Comparison of ENCODE assay signal across 1 cellular context in the genomic region with DNA sequence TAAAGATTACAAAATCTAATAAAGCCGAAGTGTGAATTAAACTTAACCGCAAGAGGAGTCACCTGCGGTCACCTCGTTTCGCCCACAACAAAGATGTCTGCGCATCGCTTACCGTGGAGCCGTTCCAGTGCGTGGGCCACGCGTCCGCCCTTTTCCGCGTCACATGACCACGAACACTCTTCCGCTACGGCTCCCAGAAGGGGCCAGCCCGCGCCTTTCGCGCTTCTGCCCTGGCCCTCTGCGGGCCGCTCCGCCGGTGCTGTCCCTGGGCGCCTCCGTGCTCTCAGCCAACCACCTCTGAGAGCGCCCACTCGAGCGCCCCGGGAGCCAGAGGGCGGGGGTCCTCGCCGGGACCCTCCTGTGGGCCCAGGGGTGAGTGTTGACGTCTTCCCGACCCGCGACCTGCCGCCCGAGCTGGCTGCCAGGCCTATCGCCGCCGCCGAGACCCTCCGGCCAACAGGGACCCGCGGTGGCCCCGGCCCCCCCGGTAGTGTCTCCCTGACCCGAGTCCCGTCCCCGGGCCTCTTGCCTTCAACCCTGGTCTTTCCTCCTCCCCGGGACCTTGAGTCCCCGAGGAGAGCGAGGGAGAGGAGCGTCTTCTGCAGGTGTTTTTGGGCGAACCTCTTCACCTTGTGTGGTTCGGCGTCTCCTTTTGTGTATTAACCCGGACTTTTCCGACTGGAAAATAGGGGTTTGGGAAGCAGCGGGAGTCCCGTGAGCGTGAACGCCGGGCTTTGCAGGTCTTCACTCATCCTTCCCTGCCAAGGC.
TF ChIP-seq lines count a peak whose summit lies in the region.

A gene with protein sequence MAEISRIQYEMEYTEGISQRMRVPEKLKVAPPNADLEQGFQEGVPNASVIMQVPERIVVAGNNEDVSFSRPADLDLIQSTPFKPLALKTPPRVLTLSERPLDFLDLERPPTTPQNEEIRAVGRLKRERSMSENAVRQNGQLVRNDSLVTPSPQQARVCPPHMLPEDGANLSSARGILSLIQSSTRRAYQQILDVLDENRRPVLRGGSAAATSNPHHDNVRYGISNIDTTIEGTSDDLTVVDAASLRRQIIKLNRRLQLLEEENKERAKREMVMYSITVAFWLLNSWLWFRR (plus strand): TSS at position 196 of the 768 bp plus-strand sequence. CDS start 5,415 bp downstream, outside the sequence.

TF ChIP-seq in HepG2, 621 proteins besides CTCF, POLR2A, EP300 and RAD21 (continued from another document and continues in another):
- TF ChIP-seq, protein P1, sequence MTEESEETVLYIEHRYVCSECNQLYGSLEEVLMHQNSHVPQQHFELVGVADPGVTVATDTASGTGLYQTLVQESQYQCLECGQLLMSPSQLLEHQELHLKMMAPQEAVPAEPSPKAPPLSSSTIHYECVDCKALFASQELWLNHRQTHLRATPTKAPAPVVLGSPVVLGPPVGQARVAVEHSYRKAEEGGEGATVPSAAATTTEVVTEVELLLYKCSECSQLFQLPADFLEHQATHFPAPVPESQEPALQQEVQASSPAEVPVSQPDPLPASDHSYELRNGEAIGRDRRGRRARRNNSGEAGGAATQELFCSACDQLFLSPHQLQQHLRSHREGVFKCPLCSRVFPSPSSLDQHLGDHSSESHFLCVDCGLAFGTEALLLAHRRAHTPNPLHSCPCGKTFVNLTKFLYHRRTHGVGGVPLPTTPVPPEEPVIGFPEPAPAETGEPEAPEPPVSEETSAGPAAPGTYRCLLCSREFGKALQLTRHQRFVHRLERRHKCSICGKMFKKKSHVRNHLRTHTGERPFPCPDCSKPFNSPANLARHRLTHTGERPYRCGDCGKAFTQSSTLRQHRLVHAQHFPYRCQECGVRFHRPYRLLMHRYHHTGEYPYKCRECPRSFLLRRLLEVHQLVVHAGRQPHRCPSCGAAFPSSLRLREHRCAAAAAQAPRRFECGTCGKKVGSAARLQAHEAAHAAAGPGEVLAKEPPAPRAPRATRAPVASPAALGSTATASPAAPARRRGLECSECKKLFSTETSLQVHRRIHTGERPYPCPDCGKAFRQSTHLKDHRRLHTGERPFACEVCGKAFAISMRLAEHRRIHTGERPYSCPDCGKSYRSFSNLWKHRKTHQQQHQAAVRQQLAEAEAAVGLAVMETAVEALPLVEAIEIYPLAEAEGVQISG (CRISPR knock-in tag; IDR thresholded peaks at IDR 0.05) = peak; percentile 97
- TF ChIP-seq XBP1 (CRISPR knock-in tag; IDR thresholded peaks at IDR 0.05) (no peak), TCF12 (IDR thresholded peaks at IDR 0.05) (no peak), TCF12 (CRISPR knock-in tag; IDR thresholded peaks at IDR 0.05) (no peak; the same call in none of the 2 replicates), HHEX (CRISPR knock-in tag; IDR thresholded peaks at IDR 0.05) (peak; percentile 41; the same call in 1 of the 2 replicates), TBX2 (CRISPR knock-in tag; IDR thresholded peaks at IDR 0.05; ENCODE audit: borderline replicate concordance) (peak; percentile 92), IRF2 (CRISPR knock-in tag; IDR thresholded peaks at IDR 0.05) (peak; percentile 98), GTF2F1 (IDR thresholded peaks at IDR 0.05; ENCODE audit: low read length) (peak; percentile 82), ZNF790 (CRISPR knock-in tag; IDR thresholded peaks at IDR 0.05; ENCODE audit: borderline replicate concordance) (peak; percentile 86; the same call in 1 of the 2 replicates), TSC22D2 (CRISPR knock-in tag; IDR thresholded peaks at IDR 0.05; ENCODE audit: borderline replicate concordance) (peak; percentile 81; the same call in 1 of the 2 replicates), SMAD9 (CRISPR knock-in tag; IDR thresholded peaks at IDR 0.05) (peak; percentile 73; the same call in 1 of the 2 replicates), MAF1 (CRISPR knock-in tag; IDR thresholded peaks at IDR 0.05; ENCODE audit: borderline replicate concordance) (peak; percentile 92; the same call in 1 of the 2 replicates), CAMTA2 (CRISPR knock-in tag; IDR thresholded peaks at IDR 0.05; ENCODE audit: borderline replicate concordance) (no peak; the same call in 1 of the 2 replicates), IKZF1 (IDR thresholded peaks at IDR 0.05) (no peak), HOXD1 (CRISPR knock-in tag; IDR thresholded peaks at IDR 0.05) (peak; percentile 94), RARA (CRISPR knock-in tag; IDR thresholded peaks at IDR 0.05) (peak; percentile 75), NKX3-1 (CRISPR knock-in tag; IDR thresholded peaks at IDR 0.05) (peak; percentile 98), TRIM24 (CRISPR knock-in tag; IDR thresholded peaks at IDR 0.05) (no peak), IKZF4 (CRISPR knock-in tag; IDR thresholded peaks at IDR 0.05; ENCODE audit: borderline replicate concordance, low read depth, not compliant biosample characterization) (peak; percentile 79), NFATC3 (CRISPR knock-in tag; IDR thresholded peaks at IDR 0.05) (peak; percentile 27), FLYWCH1 (CRISPR knock-in tag; IDR thresholded peaks at IDR 0.05) (0 out of 2 replicates have a peak, but pooled peaks have one; percentile 26), TP53 (CRISPR knock-in tag; conservative IDR thresholded peaks at IDR 0.05) (0 out of 2 replicates have a peak, but pooled peaks have one; percentile 64), ZNF724P (CRISPR knock-in tag; IDR thresholded peaks at IDR 0.05; ENCODE audit: borderline replicate concordance) (peak; percentile 98), NCOA2 (CRISPR knock-in tag; IDR thresholded peaks at IDR 0.05) (peak; percentile 83), MTF2 (CRISPR knock-in tag; IDR thresholded peaks at IDR 0.05; ENCODE audit: borderline replicate concordance) (peak; percentile 90; the same call in 1 of the 2 replicates), ATRX (CRISPR knock-in tag; IDR thresholded peaks at IDR 0.05; ENCODE audit: borderline replicate concordance) (no peak), KLF11 (CRISPR knock-in tag; IDR thresholded peaks at IDR 0.05) (peak; percentile 98), ZFP36 (IDR thresholded peaks at IDR 0.05; ENCODE audit: borderline replicate concordance, low read depth, low read length, partially characterized antibody) (no peak), DMAP1 (CRISPR knock-in tag; IDR thresholded peaks at IDR 0.05) (peak; percentile 99), ZNF12 (CRISPR knock-in tag; IDR thresholded peaks at IDR 0.05) (peak; percentile 89), CEBPG (CRISPR knock-in tag; IDR thresholded peaks at IDR 0.05) (no peak; the same call in 1 of the 2 replicates), ZSCAN12 (CRISPR knock-in tag; IDR thresholded peaks at IDR 0.05) (peak; percentile 92; the same call in 1 of the 2 replicates), RFX3 (CRISPR knock-in tag; IDR thresholded peaks at IDR 0.05) (no peak)
- TF ChIP-seq, protein P2, sequence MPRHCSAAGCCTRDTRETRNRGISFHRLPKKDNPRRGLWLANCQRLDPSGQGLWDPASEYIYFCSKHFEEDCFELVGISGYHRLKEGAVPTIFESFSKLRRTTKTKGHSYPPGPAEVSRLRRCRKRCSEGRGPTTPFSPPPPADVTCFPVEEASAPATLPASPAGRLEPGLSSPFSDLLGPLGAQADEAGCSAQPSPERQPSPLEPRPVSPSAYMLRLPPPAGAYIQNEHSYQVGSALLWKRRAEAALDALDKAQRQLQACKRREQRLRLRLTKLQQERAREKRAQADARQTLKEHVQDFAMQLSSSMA (CRISPR knock-in tag; IDR thresholded peaks at IDR 0.05) = peak; percentile 97
- TF ChIP-seq, protein P3, sequence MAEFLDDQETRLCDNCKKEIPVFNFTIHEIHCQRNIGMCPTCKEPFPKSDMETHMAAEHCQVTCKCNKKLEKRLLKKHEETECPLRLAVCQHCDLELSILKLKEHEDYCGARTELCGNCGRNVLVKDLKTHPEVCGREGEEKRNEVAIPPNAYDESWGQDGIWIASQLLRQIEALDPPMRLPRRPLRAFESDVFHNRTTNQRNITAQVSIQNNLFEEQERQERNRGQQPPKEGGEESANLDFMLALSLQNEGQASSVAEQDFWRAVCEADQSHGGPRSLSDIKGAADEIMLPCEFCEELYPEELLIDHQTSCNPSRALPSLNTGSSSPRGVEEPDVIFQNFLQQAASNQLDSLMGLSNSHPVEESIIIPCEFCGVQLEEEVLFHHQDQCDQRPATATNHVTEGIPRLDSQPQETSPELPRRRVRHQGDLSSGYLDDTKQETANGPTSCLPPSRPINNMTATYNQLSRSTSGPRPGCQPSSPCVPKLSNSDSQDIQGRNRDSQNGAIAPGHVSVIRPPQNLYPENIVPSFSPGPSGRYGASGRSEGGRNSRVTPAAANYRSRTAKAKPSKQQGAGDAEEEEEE (CRISPR knock-in tag; IDR thresholded peaks at IDR 0.05; ENCODE audit: borderline replicate concordance) = no peak
- TF ChIP-seq, protein P4, sequence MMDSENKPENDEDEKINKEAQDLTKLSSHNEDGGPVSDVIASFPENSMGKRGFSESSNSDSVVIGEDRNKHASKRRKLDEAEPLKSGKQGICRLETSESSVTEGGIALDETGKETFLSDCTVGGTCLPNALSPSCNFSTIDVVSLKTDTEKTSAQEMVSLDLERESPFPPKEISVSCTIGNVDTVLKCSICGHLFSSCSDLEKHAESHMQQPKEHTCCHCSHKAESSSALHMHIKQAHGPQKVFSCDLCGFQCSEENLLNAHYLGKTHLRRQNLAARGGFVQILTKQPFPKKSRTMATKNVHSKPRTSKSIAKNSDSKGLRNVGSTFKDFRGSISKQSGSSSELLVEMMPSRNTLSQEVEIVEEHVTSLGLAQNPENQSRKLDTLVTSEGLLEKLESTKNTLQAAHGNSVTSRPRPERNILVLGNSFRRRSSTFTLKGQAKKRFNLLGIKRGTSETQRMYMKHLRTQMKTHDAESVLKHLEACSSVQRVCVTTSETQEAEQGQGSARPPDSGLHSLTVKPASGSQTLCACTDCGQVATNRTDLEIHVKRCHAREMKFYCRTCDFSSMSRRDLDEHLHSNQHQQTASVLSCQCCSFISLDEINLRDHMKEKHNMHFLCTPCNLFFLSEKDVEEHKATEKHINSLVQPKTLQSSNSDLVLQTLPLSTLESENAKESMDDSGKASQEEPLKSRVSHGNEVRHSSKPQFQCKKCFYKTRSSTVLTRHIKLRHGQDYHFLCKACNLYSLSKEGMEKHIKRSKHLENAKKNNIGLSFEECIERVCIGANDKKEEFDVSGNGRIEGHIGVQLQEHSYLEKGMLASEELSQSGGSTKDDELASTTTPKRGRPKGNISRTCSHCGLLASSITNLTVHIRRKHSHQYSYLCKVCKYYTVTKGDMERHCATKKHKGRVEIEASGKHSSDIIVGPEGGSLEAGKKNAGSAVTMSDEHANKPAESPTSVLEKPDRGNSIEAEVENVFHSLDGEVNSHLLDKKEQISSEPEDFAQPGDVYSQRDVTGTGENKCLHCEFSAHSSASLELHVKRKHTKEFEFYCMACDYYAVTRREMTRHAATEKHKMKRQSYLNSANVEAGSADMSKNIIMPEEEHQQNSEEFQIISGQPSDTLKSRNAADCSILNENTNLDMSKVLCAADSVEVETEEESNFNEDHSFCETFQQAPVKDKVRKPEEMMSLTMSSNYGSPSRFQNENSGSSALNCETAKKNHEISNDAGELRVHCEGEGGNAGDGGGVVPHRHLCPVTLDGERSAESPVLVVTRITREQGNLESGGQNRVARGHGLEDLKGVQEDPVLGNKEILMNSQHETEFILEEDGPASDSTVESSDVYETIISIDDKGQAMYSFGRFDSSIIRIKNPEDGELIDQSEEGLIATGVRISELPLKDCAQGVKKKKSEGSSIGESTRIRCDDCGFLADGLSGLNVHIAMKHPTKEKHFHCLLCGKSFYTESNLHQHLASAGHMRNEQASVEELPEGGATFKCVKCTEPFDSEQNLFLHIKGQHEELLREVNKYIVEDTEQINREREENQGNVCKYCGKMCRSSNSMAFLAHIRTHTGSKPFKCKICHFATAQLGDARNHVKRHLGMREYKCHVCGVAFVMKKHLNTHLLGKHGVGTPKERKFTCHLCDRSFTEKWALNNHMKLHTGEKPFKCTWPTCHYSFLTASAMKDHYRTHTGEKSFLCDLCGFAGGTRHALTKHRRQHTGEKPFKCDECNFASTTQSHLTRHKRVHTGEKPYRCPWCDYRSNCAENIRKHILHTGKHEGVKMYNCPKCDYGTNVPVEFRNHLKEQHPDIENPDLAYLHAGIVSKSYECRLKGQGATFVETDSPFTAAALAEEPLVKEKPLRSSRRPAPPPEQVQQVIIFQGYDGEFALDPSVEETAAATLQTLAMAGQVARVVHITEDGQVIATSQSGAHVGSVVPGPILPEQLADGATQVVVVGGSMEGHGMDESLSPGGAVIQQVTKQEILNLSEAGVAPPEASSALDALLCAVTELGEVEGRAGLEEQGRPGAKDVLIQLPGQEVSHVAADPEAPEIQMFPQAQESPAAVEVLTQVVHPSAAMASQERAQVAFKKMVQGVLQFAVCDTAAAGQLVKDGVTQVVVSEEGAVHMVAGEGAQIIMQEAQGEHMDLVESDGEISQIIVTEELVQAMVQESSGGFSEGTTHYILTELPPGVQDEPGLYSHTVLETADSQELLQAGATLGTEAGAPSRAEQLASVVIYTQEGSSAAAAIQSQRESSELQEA (CRISPR knock-in tag; IDR thresholded peaks at IDR 0.05; ENCODE audit: not compliant biosample characterization) = peak; percentile 87
- TF ChIP-seq, protein P5, sequence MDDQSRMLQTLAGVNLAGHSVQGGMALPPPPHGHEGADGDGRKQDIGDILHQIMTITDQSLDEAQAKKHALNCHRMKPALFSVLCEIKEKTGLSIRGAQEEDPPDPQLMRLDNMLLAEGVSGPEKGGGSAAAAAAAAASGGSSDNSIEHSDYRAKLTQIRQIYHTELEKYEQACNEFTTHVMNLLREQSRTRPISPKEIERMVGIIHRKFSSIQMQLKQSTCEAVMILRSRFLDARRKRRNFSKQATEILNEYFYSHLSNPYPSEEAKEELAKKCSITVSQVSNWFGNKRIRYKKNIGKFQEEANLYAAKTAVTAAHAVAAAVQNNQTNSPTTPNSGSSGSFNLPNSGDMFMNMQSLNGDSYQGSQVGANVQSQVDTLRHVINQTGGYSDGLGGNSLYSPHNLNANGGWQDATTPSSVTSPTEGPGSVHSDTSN (CRISPR knock-in tag; IDR thresholded peaks at IDR 0.05; ENCODE audit: borderline replicate concordance) = peak; percentile 65; the same call in 1 of the 2 replicates
- TF ChIP-seq, protein P6, sequence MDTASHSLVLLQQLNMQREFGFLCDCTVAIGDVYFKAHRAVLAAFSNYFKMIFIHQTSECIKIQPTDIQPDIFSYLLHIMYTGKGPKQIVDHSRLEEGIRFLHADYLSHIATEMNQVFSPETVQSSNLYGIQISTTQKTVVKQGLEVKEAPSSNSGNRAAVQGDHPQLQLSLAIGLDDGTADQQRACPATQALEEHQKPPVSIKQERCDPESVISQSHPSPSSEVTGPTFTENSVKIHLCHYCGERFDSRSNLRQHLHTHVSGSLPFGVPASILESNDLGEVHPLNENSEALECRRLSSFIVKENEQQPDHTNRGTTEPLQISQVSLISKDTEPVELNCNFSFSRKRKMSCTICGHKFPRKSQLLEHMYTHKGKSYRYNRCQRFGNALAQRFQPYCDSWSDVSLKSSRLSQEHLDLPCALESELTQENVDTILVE (CRISPR knock-in tag; IDR thresholded peaks at IDR 0.05) = peak; percentile 95
- TF ChIP-seq, protein P7, sequence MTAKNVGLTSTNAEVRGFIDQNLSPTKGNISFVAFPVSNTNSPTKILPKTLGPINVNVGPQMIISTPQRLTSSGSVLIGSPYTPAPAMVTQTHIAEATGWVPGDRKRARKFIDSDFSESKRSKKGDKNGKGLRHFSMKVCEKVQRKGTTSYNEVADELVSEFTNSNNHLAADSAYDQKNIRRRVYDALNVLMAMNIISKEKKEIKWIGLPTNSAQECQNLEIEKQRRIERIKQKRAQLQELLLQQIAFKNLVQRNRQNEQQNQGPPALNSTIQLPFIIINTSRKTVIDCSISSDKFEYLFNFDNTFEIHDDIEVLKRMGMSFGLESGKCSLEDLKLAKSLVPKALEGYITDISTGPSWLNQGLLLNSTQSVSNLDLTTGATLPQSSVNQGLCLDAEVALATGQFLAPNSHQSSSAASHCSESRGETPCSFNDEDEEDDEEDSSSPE (CRISPR knock-in tag; IDR thresholded peaks at IDR 0.05) = peak; percentile 95
